In genomic region chr14:26281280-26281998, GRCh38 we compare ENCODE assay signal across 10 cellular contexts.
A peak's percentile ranks its signal among the peaks of the same experiment; 100 is the strongest.
DNase-seq lines count a peak whose midpoint lies in the region; TF ChIP-seq lines count a peak whose summit lies in the region.
"Had no signal": no experiment of that assay in that cellular context is flagged by ENCODE, and none has a peak within 500 bp of the region (broad histone marks: within the 10 kb centered on the region; RNA-seq: fewer than 3 reads in every experiment).

No MANE protein-coding gene starts in this region.

- no peak overlapping the region for H3K4me3 Mint-ChIP-seq in activated naive CD4-positive, alpha-beta T cell treated with anti-CD3 and anti-CD28 coated beads for 36 hours
- H3K4me3 Mint-ChIP-seq: B cell had no signal

- CTCF ChIA-PET in GM10248 (lab: Yijun Ruan, JAX): interaction anchor here (1.2 to 1.7 kb wide), 2 partner anchors 12 to 13 kb away, joined by 3 read pairs; no protein-coding TSS in a partner anchor
- CTCF ChIA-PET in activated naive CD4-positive, alpha-beta T cell treated with anti-CD3 and anti-CD28 coated beads for 36 hours (lab: Charles Lee): no interaction called here

- no peaks in the 10 kb centered on the region for H3K4me1 ChIP-seq in thyroid gland

- H3K36me3 Mint-ChIP-seq in activated naive CD4-positive, alpha-beta T cell treated with anti-CD3 and anti-CD28 coated beads for 36 hours (ENCODE audit: low read depth): no peaks in the 10 kb centered on the region

- H3K9me3 Mint-ChIP-seq in activated naive CD4-positive, alpha-beta T cell treated with anti-CD3 and anti-CD28 coated beads for 36 hours: peaks cover 9% of the 10 kb centered on the region

- TF ChIP-seq CTCF in thyroid gland (IDR thresholded peaks at IDR 0.05) (no peak), GM10248 (IDR thresholded peaks at IDR 0.05; ENCODE audit: control extremely low read depth, extremely low read depth, low read depth, missing control alignments) (no peak)

- no peaks in the 10 kb centered on the region for H3K4me1 Mint-ChIP-seq in activated naive CD4-positive, alpha-beta T cell treated with anti-CD3 and anti-CD28 coated beads for 36 hours (ENCODE audit: low read depth)
- H3K4me1 Mint-ChIP-seq: B cell had no signal

- H3K27ac ChIP-seq in thyroid gland: no peak overlapping the region
- H3K27ac ChIP-seq: WERI-Rb-1 had no signal

- POLR2A ChIA-PET in GM10248 (lab: Yijun Ruan, JAX): no interaction called here

- 72 to 75% methylated on average over 5 of the region's 5 CpGs for WGBS in thyroid gland, 2 donors

- no peak overlapping the region for H3K4me3 ChIP-seq in thyroid gland (replicated peaks in 1 of 3)

- intact Hi-C loops in thyroid gland (cut with DNase I): no loop called here
- intact Hi-C loops in activated naive CD4-positive, alpha-beta T cell treated with anti-CD3 and anti-CD28 coated beads for 36 hours (cut with micrococcal nuclease): no loop called here

- no peak for TF ChIP-seq POLR2A in thyroid gland (IDR thresholded peaks at IDR 0.05)

- H3K36me3 ChIP-seq in thyroid gland: no peaks in the 10 kb centered on the region
- H3K36me3 ChIP-seq: WERI-Rb-1 had no signal

- H3K27me3 Mint-ChIP-seq in activated naive CD4-positive, alpha-beta T cell treated with anti-CD3 and anti-CD28 coated beads for 36 hours (ENCODE audit: low read depth): no peaks in the 10 kb centered on the region
- H3K27me3 Mint-ChIP-seq: B cell had no signal

- H3K27me3 ChIP-seq in thyroid gland: no peaks in the 10 kb centered on the region

- H3K9me3 ChIP-seq in thyroid gland: no peaks in the 10 kb centered on the region

- H3K27ac Mint-ChIP-seq in activated naive CD4-positive, alpha-beta T cell treated with anti-CD3 and anti-CD28 coated beads for 36 hours: no peak overlapping the region
- H3K27ac Mint-ChIP-seq: B cell had no signal

- DNase-seq in NCI-H2081 (lab: John Stamatoyannopoulos, UW) (peak; percentile 10 to 52), NCI-H2081 treated with DMSO at 0.1 percent for 48 hours (lab: John Stamatoyannopoulos, UW) (no peak), RPMI7951 (ENCODE audit: low read depth) (peak; percentile 44), fibroblast of peridontal ligament (ENCODE audit: extremely low read depth) (peak; percentile 76), thyroid gland (peak; percentile 3 to 7), GM10248 (ENCODE audit: extremely low spot score) (no peak)
- DNase-seq in activated CD4-positive, CD25-positive, alpha-beta regulatory T cell (lab: John Stamatoyannopoulos, UW): no peak
- no peak for DNase-seq in activated naive CD4-positive, alpha-beta T cell treated with anti-CD3 and anti-CD28 coated beads for 36 hours
- DNase-seq: WERI-Rb-1 had no signal

Comparison
In these comparisons a context has a peak if more than half of its experiments do, and no peak if none do; other contexts are left out.
1. DNase-seq: peak in NCI-H2081 (2 of 2), RPMI7951 (single experiment), fibroblast of peridontal ligament (single experiment) and thyroid gland (2 of 2); none in NCI-H2081 treated with DMSO at 0.1 percent for 48 hours (single experiment), activated CD4-positive, CD25-positive, alpha-beta regulatory T cell (0 of 4), GM10248 (single experiment) and activated naive CD4-positive, alpha-beta T cell treated with anti-CD3 and anti-CD28 coated beads for 36 hours (single experiment).